In the genomic region with DNA sequence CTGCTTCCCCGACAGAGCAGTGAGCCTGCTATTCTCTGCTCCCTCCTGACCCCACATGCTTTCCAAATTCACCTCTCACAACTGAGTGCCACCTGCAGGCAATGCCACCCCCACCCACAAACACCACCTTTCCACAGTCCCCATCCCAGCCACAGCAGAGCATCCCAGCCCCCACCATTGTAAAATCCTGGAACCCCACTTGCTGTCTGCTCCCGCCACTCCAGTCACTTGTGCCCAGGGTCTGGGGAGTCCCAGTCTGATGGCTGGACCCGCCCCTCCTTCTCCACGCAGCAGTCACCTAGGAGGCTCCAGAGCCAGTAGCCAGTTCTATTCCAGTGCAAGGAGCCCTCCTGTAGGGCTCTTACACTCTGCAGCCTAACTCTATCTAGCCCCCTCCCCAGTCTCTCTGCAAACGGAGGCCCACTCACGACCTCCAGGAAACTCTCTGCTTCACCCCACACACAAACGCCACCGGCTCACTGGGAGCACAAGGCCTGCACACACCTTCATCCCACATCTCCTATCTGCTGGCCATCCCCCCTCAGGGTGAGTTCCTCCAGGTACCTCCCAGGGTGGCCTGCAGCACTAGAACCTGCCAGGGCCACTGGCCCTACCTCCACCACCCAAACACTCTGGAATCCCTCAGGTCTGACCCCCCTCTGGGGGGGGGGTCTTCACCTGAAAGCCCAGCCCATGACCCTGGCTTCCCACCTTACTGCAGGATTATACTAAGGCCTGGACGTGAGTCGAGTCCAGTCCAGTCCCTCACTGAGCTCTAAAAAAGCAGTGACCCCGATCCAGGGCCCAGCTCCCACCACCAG, we compare ENCODE assay signal across 1 cellular context.
TF ChIP-seq lines count a peak whose summit lies in the region.

No MANE protein-coding gene starts in this region.

TF ChIP-seq in H1, 55 proteins besides CTCF, POLR2A, EP300 and RAD21:
- TF ChIP-seq KDM1A (IDR thresholded peaks at IDR 0.05; ENCODE audit: borderline replicate concordance, low read length) (no peak), BRCA1 (IDR thresholded peaks at IDR 0.05; ENCODE audit: low read depth, low read length) (no peak), ASH2L (IDR thresholded peaks at IDR 0.05; ENCODE audit: low read length) (no peak), YY1 (IDR thresholded peaks at IDR 0.05; ENCODE audit: low read depth, low read length) (no peak), EGR1 (IDR thresholded peaks at IDR 0.05; ENCODE audit: borderline replicate concordance, low read depth, low read length) (no peak), SRF (IDR thresholded peaks at IDR 0.05; ENCODE audit: low read depth, low read length) (no peak), SP2 (IDR thresholded peaks at IDR 0.05; ENCODE audit: low read length) (no peak), GABPA (IDR thresholded peaks at IDR 0.05; ENCODE audit: borderline replicate concordance, insufficient read depth, low read length) (no peak), MAFK (IDR thresholded peaks at IDR 0.05; ENCODE audit: low read depth, low read length) (no peak), POU5F1 (IDR thresholded peaks at IDR 0.05; ENCODE audit: low read depth, low read length) (no peak), CEBPB (IDR thresholded peaks at IDR 0.05; ENCODE audit: low read depth, low read length) (no peak), EZH2 (IDR thresholded peaks at IDR 0.05; ENCODE audit: low read depth, low read length, severe bottlenecking) (no peak), SIRT6 (IDR thresholded peaks at IDR 0.05; ENCODE audit: low read length) (no peak), RFX5 (IDR thresholded peaks at IDR 0.05; ENCODE audit: borderline replicate concordance, low read depth, low read length) (no peak), KDM5A (IDR thresholded peaks at IDR 0.05; ENCODE audit: low read length) (no peak), KDM4A (IDR thresholded peaks at IDR 0.05; ENCODE audit: low read depth, low read length, severe bottlenecking) (no peak)
- TF ChIP-seq, protein P1, sequence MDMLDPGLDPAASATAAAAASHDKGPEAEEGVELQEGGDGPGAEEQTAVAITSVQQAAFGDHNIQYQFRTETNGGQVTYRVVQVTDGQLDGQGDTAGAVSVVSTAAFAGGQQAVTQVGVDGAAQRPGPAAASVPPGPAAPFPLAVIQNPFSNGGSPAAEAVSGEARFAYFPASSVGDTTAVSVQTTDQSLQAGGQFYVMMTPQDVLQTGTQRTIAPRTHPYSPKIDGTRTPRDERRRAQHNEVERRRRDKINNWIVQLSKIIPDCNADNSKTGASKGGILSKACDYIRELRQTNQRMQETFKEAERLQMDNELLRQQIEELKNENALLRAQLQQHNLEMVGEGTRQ (IDR thresholded peaks at IDR 0.05; ENCODE audit: low read length): no peak
- TF ChIP-seq, protein P2, sequence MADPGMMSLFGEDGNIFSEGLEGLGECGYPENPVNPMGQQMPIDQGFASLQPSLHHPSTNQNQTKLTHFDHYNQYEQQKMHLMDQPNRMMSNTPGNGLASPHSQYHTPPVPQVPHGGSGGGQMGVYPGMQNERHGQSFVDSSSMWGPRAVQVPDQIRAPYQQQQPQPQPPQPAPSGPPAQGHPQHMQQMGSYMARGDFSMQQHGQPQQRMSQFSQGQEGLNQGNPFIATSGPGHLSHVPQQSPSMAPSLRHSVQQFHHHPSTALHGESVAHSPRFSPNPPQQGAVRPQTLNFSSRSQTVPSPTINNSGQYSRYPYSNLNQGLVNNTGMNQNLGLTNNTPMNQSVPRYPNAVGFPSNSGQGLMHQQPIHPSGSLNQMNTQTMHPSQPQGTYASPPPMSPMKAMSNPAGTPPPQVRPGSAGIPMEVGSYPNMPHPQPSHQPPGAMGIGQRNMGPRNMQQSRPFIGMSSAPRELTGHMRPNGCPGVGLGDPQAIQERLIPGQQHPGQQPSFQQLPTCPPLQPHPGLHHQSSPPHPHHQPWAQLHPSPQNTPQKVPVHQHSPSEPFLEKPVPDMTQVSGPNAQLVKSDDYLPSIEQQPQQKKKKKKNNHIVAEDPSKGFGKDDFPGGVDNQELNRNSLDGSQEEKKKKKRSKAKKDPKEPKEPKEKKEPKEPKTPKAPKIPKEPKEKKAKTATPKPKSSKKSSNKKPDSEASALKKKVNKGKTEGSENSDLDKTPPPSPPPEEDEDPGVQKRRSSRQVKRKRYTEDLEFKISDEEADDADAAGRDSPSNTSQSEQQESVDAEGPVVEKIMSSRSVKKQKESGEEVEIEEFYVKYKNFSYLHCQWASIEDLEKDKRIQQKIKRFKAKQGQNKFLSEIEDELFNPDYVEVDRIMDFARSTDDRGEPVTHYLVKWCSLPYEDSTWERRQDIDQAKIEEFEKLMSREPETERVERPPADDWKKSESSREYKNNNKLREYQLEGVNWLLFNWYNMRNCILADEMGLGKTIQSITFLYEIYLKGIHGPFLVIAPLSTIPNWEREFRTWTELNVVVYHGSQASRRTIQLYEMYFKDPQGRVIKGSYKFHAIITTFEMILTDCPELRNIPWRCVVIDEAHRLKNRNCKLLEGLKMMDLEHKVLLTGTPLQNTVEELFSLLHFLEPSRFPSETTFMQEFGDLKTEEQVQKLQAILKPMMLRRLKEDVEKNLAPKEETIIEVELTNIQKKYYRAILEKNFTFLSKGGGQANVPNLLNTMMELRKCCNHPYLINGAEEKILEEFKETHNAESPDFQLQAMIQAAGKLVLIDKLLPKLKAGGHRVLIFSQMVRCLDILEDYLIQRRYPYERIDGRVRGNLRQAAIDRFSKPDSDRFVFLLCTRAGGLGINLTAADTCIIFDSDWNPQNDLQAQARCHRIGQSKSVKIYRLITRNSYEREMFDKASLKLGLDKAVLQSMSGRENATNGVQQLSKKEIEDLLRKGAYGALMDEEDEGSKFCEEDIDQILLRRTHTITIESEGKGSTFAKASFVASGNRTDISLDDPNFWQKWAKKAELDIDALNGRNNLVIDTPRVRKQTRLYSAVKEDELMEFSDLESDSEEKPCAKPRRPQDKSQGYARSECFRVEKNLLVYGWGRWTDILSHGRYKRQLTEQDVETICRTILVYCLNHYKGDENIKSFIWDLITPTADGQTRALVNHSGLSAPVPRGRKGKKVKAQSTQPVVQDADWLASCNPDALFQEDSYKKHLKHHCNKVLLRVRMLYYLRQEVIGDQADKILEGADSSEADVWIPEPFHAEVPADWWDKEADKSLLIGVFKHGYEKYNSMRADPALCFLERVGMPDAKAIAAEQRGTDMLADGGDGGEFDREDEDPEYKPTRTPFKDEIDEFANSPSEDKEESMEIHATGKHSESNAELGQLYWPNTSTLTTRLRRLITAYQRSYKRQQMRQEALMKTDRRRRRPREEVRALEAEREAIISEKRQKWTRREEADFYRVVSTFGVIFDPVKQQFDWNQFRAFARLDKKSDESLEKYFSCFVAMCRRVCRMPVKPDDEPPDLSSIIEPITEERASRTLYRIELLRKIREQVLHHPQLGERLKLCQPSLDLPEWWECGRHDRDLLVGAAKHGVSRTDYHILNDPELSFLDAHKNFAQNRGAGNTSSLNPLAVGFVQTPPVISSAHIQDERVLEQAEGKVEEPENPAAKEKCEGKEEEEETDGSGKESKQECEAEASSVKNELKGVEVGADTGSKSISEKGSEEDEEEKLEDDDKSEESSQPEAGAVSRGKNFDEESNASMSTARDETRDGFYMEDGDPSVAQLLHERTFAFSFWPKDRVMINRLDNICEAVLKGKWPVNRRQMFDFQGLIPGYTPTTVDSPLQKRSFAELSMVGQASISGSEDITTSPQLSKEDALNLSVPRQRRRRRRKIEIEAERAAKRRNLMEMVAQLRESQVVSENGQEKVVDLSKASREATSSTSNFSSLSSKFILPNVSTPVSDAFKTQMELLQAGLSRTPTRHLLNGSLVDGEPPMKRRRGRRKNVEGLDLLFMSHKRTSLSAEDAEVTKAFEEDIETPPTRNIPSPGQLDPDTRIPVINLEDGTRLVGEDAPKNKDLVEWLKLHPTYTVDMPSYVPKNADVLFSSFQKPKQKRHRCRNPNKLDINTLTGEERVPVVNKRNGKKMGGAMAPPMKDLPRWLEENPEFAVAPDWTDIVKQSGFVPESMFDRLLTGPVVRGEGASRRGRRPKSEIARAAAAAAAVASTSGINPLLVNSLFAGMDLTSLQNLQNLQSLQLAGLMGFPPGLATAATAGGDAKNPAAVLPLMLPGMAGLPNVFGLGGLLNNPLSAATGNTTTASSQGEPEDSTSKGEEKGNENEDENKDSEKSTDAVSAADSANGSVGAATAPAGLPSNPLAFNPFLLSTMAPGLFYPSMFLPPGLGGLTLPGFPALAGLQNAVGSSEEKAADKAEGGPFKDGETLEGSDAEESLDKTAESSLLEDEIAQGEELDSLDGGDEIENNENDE (IDR thresholded peaks at IDR 0.05; ENCODE audit: insufficient replicate concordance, low read length): no peak
- TF ChIP-seq, protein P3, sequence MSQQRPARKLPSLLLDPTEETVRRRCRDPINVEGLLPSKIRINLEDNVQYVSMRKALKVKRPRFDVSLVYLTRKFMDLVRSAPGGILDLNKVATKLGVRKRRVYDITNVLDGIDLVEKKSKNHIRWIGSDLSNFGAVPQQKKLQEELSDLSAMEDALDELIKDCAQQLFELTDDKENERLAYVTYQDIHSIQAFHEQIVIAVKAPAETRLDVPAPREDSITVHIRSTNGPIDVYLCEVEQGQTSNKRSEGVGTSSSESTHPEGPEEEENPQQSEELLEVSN (IDR thresholded peaks at IDR 0.05): no peak
- TF ChIP-seq, protein P4, sequence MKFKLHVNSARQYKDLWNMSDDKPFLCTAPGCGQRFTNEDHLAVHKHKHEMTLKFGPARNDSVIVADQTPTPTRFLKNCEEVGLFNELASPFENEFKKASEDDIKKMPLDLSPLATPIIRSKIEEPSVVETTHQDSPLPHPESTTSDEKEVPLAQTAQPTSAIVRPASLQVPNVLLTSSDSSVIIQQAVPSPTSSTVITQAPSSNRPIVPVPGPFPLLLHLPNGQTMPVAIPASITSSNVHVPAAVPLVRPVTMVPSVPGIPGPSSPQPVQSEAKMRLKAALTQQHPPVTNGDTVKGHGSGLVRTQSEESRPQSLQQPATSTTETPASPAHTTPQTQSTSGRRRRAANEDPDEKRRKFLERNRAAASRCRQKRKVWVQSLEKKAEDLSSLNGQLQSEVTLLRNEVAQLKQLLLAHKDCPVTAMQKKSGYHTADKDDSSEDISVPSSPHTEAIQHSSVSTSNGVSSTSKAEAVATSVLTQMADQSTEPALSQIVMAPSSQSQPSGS (IDR thresholded peaks at IDR 0.05; ENCODE audit: low read length): no peak
